ENCODE assay signal across 17 cellular contexts in the genomic region with DNA sequence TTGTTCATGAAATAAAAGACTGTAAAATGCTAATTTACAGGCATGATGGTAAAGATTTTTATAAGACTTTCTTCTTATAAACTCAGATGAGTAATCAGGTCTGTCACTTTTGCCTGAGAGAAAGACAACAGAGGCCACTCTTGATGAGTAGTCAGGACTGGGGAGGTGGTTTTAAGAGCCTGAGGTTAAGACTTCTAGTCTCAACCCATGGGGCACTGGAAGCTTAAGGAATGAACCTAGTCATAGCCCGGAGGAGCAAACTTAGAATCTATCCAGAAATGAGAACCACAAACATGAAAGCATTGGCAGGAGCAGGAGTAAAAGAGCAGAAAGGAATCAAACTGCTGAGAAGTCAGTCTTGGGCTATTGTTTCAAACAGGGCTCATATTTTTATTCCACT.
DNase-seq lines count a peak whose midpoint lies in the region; ATAC-seq, FAIRE-seq and TF ChIP-seq lines count a peak whose summit lies in the region.
"Had no signal": no experiment of that assay in that cellular context is flagged by ENCODE, and none has a peak within 500 bp of the region (broad histone marks: within the 10 kb centered on the region; RNA-seq: fewer than 3 reads in every experiment).

No MANE protein-coding gene starts in this region.

- H3K9me2 ChIP-seq in GM23338 (ENCODE audit: insufficient read depth): peaks cover 11% of the 10 kb centered on the region

- no peak for ATAC-seq in GM23338
- ATAC-seq in GM19328 (IDR thresholded peaks at IDR 0.05; ENCODE audit: unreplicated experiment): no peak
- no peak for ATAC-seq in HG03095 (IDR thresholded peaks at IDR 0.05; ENCODE audit: unreplicated experiment)
- ATAC-seq: Panc1 had no signal

- DNase-seq in GM23338 (ENCODE audit: low spot score) (no peak), SK-N-MC (ENCODE audit: low read depth, low spot score) (no peak), dedifferentiated amniotic fluid mesenchymal stem cell (ENCODE audit: extremely low spot score) (peak; percentile 62), osteocyte (ENCODE audit: extremely low spot score, unreplicated experiment) (no peak), GM12891 (ENCODE audit: insufficient read length, low spot score) (no peak), GM10266 (ENCODE audit: extremely low spot score) (no peak)
- DNase-seq: AML-193, COR-L47, HFFc6, NCI-H1092, NCI-H146, NCI-H2227 treated with DMSO at 0.1 percent for 48 hours, NCI-H524 had no signal

- H3K36me3 Mint-ChIP-seq in GM23338 (ENCODE audit: low read depth): no peaks in the 10 kb centered on the region
- H3K36me3 Mint-ChIP-seq in osteocyte (ENCODE audit: unreplicated experiment): no peaks in the 10 kb centered on the region

- H3K27me3 Mint-ChIP-seq in GM23338 (ENCODE audit: insufficient read depth, low read depth, poor library complexity) (peaks cover under 1% of the 10 kb centered on the region), osteocyte (ENCODE audit: unreplicated experiment) (peaks cover 5% of the 10 kb centered on the region)

- H3F3A ChIP-seq in GM23338 (replicated peaks; ENCODE audit: low read depth): no peaks in the 10 kb centered on the region

- no peak overlapping the region for H3K4me3 Mint-ChIP-seq in GM23338
- no peak overlapping the region for H3K4me3 Mint-ChIP-seq in osteocyte (ENCODE audit: unreplicated experiment)
- H3K4me3 Mint-ChIP-seq: HFFc6 had no signal

- H3K79me2 ChIP-seq in GM23338 (replicated peaks; ENCODE audit: insufficient read depth): no peaks in the 10 kb centered on the region

- no peaks in the 10 kb centered on the region for H3K27me3 ChIP-seq in GM23338 (ENCODE audit: insufficient read depth)

- no peaks in the 10 kb centered on the region for H3K9me3 ChIP-seq in SK-N-MC (ENCODE audit: low read depth, low read length)

- H3K27ac Mint-ChIP-seq in GM23338 (no peak overlapping the region), osteocyte (ENCODE audit: unreplicated experiment) (peak overlapping the region; percentile 78)
- H3K27ac Mint-ChIP-seq: HFFc6 had no signal

- no peaks in the 10 kb centered on the region for H4K20me1 ChIP-seq in GM23338 (replicated peaks; ENCODE audit: insufficient read depth)

- H3K4me1 ChIP-seq in GM23338 (ENCODE audit: insufficient read depth): no peaks in the 10 kb centered on the region

- H3K27ac ChIP-seq in GM23338 (ENCODE audit: low read depth): no peak overlapping the region
- peak overlapping the region; percentile 61; the same call in 1 of the 2 replicates for H3K27ac ChIP-seq in SK-N-MC

- H3K9me3 Mint-ChIP-seq in GM23338: no peaks in the 10 kb centered on the region
- H3K9me3 Mint-ChIP-seq in osteocyte (ENCODE audit: unreplicated experiment): no peaks in the 10 kb centered on the region

- FAIRE-seq in GM12891 (lab: Jason Lieb, UNC): no peak
- FAIRE-seq: H54 had no signal

- no peaks in the 10 kb centered on the region; the same call in 2 of the 3 replicates for H3K4me1 Mint-ChIP-seq in GM23338
- peaks cover 10% of the 10 kb centered on the region for H3K4me1 Mint-ChIP-seq in osteocyte (ENCODE audit: unreplicated experiment)

- no peak overlapping the region for H3K9ac ChIP-seq in SK-N-MC (ENCODE audit: insufficient read length)

- H3K4me3 ChIP-seq in GM23338: no peak overlapping the region
- peak overlapping the region; percentile 2; the same call in 1 of the 2 replicates for H3K4me3 ChIP-seq in SK-N-MC

- no peaks in the 10 kb centered on the region for H3K36me3 ChIP-seq in GM23338 (ENCODE audit: insufficient read depth)
- H3K36me3 ChIP-seq in SK-N-MC (ENCODE audit: insufficient read depth, low read length): no peaks in the 10 kb centered on the region

- TF ChIP-seq POLR2A in GM12891 (IDR thresholded peaks at IDR 0.05; ENCODE audit: low read depth, low read length): no peak

- H2AFZ ChIP-seq in GM23338: peak overlapping the region; percentile 32; the same call in 1 of the 2 replicates

- H3K4me2 ChIP-seq in GM23338: no peak overlapping the region

- TF ChIP-seq CTCF in GM23338 (conservative IDR thresholded peaks at IDR 0.05; ENCODE audit: low read depth in 2 of 2) (no peak), osteocyte (IDR thresholded peaks at IDR 0.05) (no peak), GM10266 (IDR thresholded peaks at IDR 0.05; ENCODE audit: control insufficient read depth, insufficient read depth, low read depth, missing control alignments) (no peak)

TF ChIP-seq in GM23338, 12 proteins besides CTCF, POLR2A, EP300 and RAD21 (continues in another document):
- TF ChIP-seq, protein P1, sequence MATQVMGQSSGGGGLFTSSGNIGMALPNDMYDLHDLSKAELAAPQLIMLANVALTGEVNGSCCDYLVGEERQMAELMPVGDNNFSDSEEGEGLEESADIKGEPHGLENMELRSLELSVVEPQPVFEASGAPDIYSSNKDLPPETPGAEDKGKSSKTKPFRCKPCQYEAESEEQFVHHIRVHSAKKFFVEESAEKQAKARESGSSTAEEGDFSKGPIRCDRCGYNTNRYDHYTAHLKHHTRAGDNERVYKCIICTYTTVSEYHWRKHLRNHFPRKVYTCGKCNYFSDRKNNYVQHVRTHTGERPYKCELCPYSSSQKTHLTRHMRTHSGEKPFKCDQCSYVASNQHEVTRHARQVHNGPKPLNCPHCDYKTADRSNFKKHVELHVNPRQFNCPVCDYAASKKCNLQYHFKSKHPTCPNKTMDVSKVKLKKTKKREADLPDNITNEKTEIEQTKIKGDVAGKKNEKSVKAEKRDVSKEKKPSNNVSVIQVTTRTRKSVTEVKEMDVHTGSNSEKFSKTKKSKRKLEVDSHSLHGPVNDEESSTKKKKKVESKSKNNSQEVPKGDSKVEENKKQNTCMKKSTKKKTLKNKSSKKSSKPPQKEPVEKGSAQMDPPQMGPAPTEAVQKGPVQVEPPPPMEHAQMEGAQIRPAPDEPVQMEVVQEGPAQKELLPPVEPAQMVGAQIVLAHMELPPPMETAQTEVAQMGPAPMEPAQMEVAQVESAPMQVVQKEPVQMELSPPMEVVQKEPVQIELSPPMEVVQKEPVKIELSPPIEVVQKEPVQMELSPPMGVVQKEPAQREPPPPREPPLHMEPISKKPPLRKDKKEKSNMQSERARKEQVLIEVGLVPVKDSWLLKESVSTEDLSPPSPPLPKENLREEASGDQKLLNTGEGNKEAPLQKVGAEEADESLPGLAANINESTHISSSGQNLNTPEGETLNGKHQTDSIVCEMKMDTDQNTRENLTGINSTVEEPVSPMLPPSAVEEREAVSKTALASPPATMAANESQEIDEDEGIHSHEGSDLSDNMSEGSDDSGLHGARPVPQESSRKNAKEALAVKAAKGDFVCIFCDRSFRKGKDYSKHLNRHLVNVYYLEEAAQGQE (IDR thresholded peaks at IDR 0.05; ENCODE audit: unreplicated experiment): no peak
- TF ChIP-seq EZH2 (IDR thresholded peaks at IDR 0.05; ENCODE audit: low read depth, unreplicated experiment): no peak

TF ChIP-seq in GM12891, 5 proteins besides CTCF, POLR2A, EP300 and RAD21:
- TF ChIP-seq POU2F2 (IDR thresholded peaks at IDR 0.05; ENCODE audit: low read depth, low read length) (no peak), TAF1 (IDR thresholded peaks at IDR 0.05; ENCODE audit: low read depth, low read length) (no peak), POLR2AphosphoS5 (IDR thresholded peaks at IDR 0.05; ENCODE audit: low read depth, low read length) (no peak), PAX5 (IDR thresholded peaks at IDR 0.05; ENCODE audit: insufficient read depth, low read length, severe bottlenecking) (no peak), SPI1 (IDR thresholded peaks at IDR 0.05; ENCODE audit: low read depth, low read length) (no peak)
